Comparison of ENCODE assay signal across 11 cellular contexts in the genomic region with DNA sequence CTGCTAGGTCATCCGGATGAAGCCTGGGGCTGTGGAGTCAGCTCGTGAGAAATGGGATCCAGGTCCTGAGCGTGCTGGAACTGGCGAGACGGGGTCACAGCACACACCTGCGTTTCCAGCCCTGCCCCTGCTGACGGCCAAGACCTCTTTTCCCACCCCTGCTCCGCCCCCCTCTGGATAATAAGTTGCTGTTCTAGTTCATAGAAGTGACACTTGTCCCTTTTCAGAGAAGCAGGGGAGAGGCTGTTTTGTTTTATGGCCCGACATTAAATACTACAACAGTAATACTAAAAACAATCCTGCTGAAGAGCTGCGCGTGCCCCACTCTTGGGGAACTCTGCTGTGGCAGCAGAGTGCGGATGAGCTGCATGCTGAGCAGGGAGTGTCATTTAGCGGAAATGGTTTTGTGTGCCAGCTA.
DNase-seq lines count a peak whose midpoint lies in the region; ATAC-seq and TF ChIP-seq lines count a peak whose summit lies in the region.
"Had no signal": no experiment of that assay in that cellular context is flagged by ENCODE, and none has a peak within 500 bp of the region (broad histone marks: within the 10 kb centered on the region; RNA-seq: fewer than 3 reads in every experiment).

No MANE protein-coding gene starts in this region.

- DNase-seq in D341Med (ENCODE audit: low spot score) (peak; percentile 55), NCI-H69 (lab: John Stamatoyannopoulos, UW) (peak; percentile 62), hepatocyte (ENCODE audit: low spot score) (peak; percentile 26), medulla oblongata (ENCODE audit: extremely low spot score) (no peak), Right ventricle myocardium superior (no peak), glutamatergic neuron (no peak)
- DNase-seq: DMS 273 treated with DMSO at 0.1 percent for 48 hours, NCI-H446 treated with DMSO at 0.1 percent for 48 hours had no signal

- ATAC-seq in Right ventricle myocardium superior (ENCODE audit: poor library complexity) (no peak), GM21717 (IDR thresholded peaks at IDR 0.05; ENCODE audit: unreplicated experiment) (no peak)

- H3K4me1 ChIP-seq in HEK293 (ENCODE audit: control insufficient read depth, insufficient read depth, low read length) (peaks cover 3% of the 10 kb centered on the region; the same call in 1 of the 2 replicates), hepatocyte (ENCODE audit: insufficient read depth) (no peaks in the 10 kb centered on the region)

- intact Hi-C loops in Right ventricle myocardium superior (cut with DNase I), result no loop called here

- H3K27me3 Mint-ChIP-seq in glutamatergic neuron (ENCODE audit: unreplicated experiment), result peaks cover 17% of the 10 kb centered on the region
- H3K27me3 Mint-ChIP-seq: B cell had no signal

- no peak overlapping the region for H3K4me3 Mint-ChIP-seq in glutamatergic neuron (ENCODE audit: unreplicated experiment)

- no peaks in the 10 kb centered on the region for H3K9me3 ChIP-seq in HEK293 (ENCODE audit: control insufficient read depth, insufficient read depth, low read depth, low read length)
- no peaks in the 10 kb centered on the region for H3K9me3 ChIP-seq in hepatocyte (ENCODE audit: low read depth)

- H3K4me1 Mint-ChIP-seq in glutamatergic neuron (ENCODE audit: low read depth, unreplicated experiment), result peaks cover 9% of the 10 kb centered on the region

- peaks cover 5% of the 10 kb centered on the region for H3K36me3 Mint-ChIP-seq in glutamatergic neuron (ENCODE audit: unreplicated experiment)

- TF ChIP-seq CTCF in HEK293 (tag by site-specific recombination; IDR thresholded peaks at IDR 0.05) (no peak), hepatocyte (IDR thresholded peaks at IDR 0.05; ENCODE audit: poor library complexity) (no peak), glutamatergic neuron (IDR thresholded peaks at IDR 0.05; ENCODE audit: partially characterized antibody, unreplicated experiment) (no peak)

- H3K27me3 ChIP-seq in hepatocyte, result no peaks in the 10 kb centered on the region

- H3K9me2 ChIP-seq in hepatocyte (replicated peaks; ENCODE audit: insufficient read depth), result no peaks in the 10 kb centered on the region

- POLR2A ChIA-PET in HEK293 (lab: Yijun Ruan, JAX), result no interaction called here

- 71% methylated on average over 13 of the region's 13 CpGs for WGBS in hepatocyte (ENCODE audit: low lambda C conversion rate, missing lambda C conversion rate)

- no peaks in the 10 kb centered on the region for H4K20me1 ChIP-seq in hepatocyte (ENCODE audit: insufficient read depth, poor library complexity, severe bottlenecking)

- H3K4me3 ChIP-seq in HEK293 (ENCODE audit: low read depth, low read length) (no peak overlapping the region), hepatocyte (no peak overlapping the region)

- H2AFZ ChIP-seq in hepatocyte, result no peak overlapping the region

- H3K27ac ChIP-seq in HEK293 (ENCODE audit: extremely low read depth, low read depth, low read length) (no peak overlapping the region), hepatocyte (peak overlapping the region; percentile 26)

- peak overlapping the region; percentile 19 for H3K4me2 ChIP-seq in hepatocyte

- H3K36me3 ChIP-seq in HEK293 (ENCODE audit: control insufficient read depth in 2 of 2, insufficient read depth in 1 of 2, low read length in 2 of 2), result no peaks in the 10 kb centered on the region
- no peaks in the 10 kb centered on the region for H3K36me3 ChIP-seq in hepatocyte (replicated peaks; ENCODE audit: insufficient read depth, low read depth)

- CTCF ChIA-PET in HEK293 (lab: Yijun Ruan, JAX), result interaction anchor here (0.6 to 3.8 kb wide), 4 partner anchors 10 to 164 kb away, joined by 4 to 22 read pairs (median 4); no protein-coding TSS in a partner anchor

- peaks cover 46% of the 10 kb centered on the region for H3K79me2 ChIP-seq in hepatocyte

- H3K9me3 Mint-ChIP-seq in glutamatergic neuron (ENCODE audit: unreplicated experiment), result peaks cover 3% of the 10 kb centered on the region

- H3K27ac Mint-ChIP-seq in glutamatergic neuron (ENCODE audit: unreplicated experiment), result no peak overlapping the region

TF ChIP-seq in HEK293, 187 proteins besides CTCF, POLR2A, EP300 and RAD21:
- TF ChIP-seq ZNF530 (tag by site-specific recombination; IDR thresholded peaks at IDR 0.05; ENCODE audit: low read depth) (no peak), ZFHX2 (tag by site-specific recombination; conservative IDR thresholded peaks at IDR 0.05) (no peak), ZNF600 (tag by site-specific recombination; IDR thresholded peaks at IDR 0.05) (0 out of 2 replicates have a peak, but pooled peaks have one; percentile 22), ZIC2 (tag by site-specific recombination; IDR thresholded peaks at IDR 0.05) (peak; percentile 52), ZNF341 (tag by site-specific recombination; IDR thresholded peaks at IDR 0.05; ENCODE audit: low read depth) (0 out of 2 replicates have a peak, but pooled peaks have one; percentile 12), SP2 (tag by site-specific recombination; IDR thresholded peaks at IDR 0.05) (no peak), KLF1 (tag by site-specific recombination; IDR thresholded peaks at IDR 0.05) (0 out of 2 replicates have a peak, but pooled peaks have one; percentile 24), ZNF404 (tag by site-specific recombination; IDR thresholded peaks at IDR 0.05) (no peak), ZNF776 (tag by site-specific recombination; IDR thresholded peaks at IDR 0.05; ENCODE audit: borderline replicate concordance) (no peak), ZNF184 (tag by site-specific recombination; IDR thresholded peaks at IDR 0.05) (no peak), ZNF544 (tag by site-specific recombination; IDR thresholded peaks at IDR 0.05) (no peak), ZNF561 (tag by site-specific recombination; IDR thresholded peaks at IDR 0.05; ENCODE audit: borderline replicate concordance) (peak; percentile 56; the same call in 1 of the 2 replicates), ZBTB48 (tag by site-specific recombination; IDR thresholded peaks at IDR 0.05) (no peak), ZNF391 (tag by site-specific recombination; IDR thresholded peaks at IDR 0.05; ENCODE audit: borderline replicate concordance, low read depth) (no peak), ZNF843 (tag by site-specific recombination; IDR thresholded peaks at IDR 0.05) (no peak), ZNF830 (tag by site-specific recombination; IDR thresholded peaks at IDR 0.05; ENCODE audit: low read depth) (no peak), ZBTB44 (tag by site-specific recombination; IDR thresholded peaks at IDR 0.05) (0 out of 2 replicates have a peak, but pooled peaks have one; percentile 8), ZNF660 (tag by site-specific recombination; IDR thresholded peaks at IDR 0.05) (no peak), BCL11B (tag by site-specific recombination; IDR thresholded peaks at IDR 0.05; ENCODE audit: low read depth) (no peak)
- TF ChIP-seq, protein P1, sequence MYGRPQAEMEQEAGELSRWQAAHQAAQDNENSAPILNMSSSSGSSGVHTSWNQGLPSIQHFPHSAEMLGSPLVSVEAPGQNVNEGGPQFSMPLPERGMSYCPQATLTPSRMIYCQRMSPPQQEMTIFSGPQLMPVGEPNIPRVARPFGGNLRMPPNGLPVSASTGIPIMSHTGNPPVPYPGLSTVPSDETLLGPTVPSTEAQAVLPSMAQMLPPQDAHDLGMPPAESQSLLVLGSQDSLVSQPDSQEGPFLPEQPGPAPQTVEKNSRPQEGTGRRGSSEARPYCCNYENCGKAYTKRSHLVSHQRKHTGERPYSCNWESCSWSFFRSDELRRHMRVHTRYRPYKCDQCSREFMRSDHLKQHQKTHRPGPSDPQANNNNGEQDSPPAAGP (tag by site-specific recombination; IDR thresholded peaks at IDR 0.05), result no peak

Comparison
In these comparisons a context has a peak if more than half of its experiments do, and no peak if none do; other contexts are left out.
1. DNase-seq: peak in D341Med (single experiment), NCI-H69 (single experiment) and hepatocyte (single experiment); none in medulla oblongata (single experiment), Right ventricle myocardium superior (single experiment) and glutamatergic neuron (single experiment).